16 cellular contexts compared by ENCODE assay signal in genomic region chr12:6192604-6193380, GRCh38.
"Had no signal": no experiment of that assay in that cellular context is flagged by ENCODE, and none has a peak within 500 bp of the region (broad histone marks: within the 10 kb centered on the region; RNA-seq: fewer than 3 reads in every experiment).

No MANE protein-coding gene starts in this region.

- H3K27me3 Mint-ChIP-seq: activated naive CD4-positive, alpha-beta T cell treated with anti-CD3 and anti-CD28 coated beads, Interleukin-2, amount 50 U/mL, for 24 hours had no signal

- H3K36me3 Mint-ChIP-seq: activated naive CD4-positive, alpha-beta T cell treated with anti-CD3 and anti-CD28 coated beads, Interleukin-2, amount 50 U/mL, for 24 hours; stimulated activated effector memory CD8-positive, alpha-beta T cell treated with anti-CD3 and anti-CD28 coated beads, Interleukin-12 subunit alpha, Interleukin-12 subunit beta, amount 100 ng/mL, for 72 hours; WTC11 had no signal

- H3K36me3 ChIP-seq: brain microvascular endothelial cell, right atrium auricular region, tibial nerve had no signal

- H3K4me2 ChIP-seq: smooth muscle cell had no signal

- DNase-seq: activated CD4-positive, alpha-beta T cell treated with anti-CD3 and anti-CD28 coated beads for 48 hours; activated T-cell treated with anti-CD3 and anti-CD28 coated beads for 4 hours; amniotic stem cell; brain microvascular endothelial cell; dermis blood vessel endothelial cell; left ventricle myocardium superior had no signal

- FAIRE-seq: islet of Langerhans had no signal

- ATAC-seq: left ventricle myocardium superior; SK-N-SH treated with all-trans-retinoic acid at 6 μM for 48 hours; stimulated activated effector memory CD8-positive, alpha-beta T cell treated with anti-CD3 and anti-CD28 coated beads, Interleukin-12 subunit alpha, Interleukin-12 subunit beta, amount 100 ng/mL, for 72 hours had no signal

- H3K27me3 ChIP-seq: brain microvascular endothelial cell, right atrium auricular region, tibial nerve had no signal

- H3K27ac ChIP-seq: brain microvascular endothelial cell, right atrium auricular region, tibial nerve had no signal

- H3K4me3 Mint-ChIP-seq: activated naive CD4-positive, alpha-beta T cell treated with anti-CD3 and anti-CD28 coated beads, Interleukin-2, amount 50 U/mL, for 24 hours; stimulated activated effector memory CD8-positive, alpha-beta T cell treated with anti-CD3 and anti-CD28 coated beads, Interleukin-12 subunit alpha, Interleukin-12 subunit beta, amount 100 ng/mL, for 72 hours; T-helper 1 cell treated with Interleukin-12 subunit alpha and Interleukin-12 subunit beta and Interleukin-4 antibody, amounts not matched to agents 30 μg/mL and 1 μg/mL, for 36 hours; WTC11 had no signal

- H3K9me3 ChIP-seq: right atrium auricular region, tibial nerve had no signal

- H3K9me3 Mint-ChIP-seq: activated naive CD4-positive, alpha-beta T cell treated with anti-CD3 and anti-CD28 coated beads, Interleukin-2, amount 50 U/mL, for 24 hours; activated T-helper 2 cell treated with anti-CD3 and anti-CD28 coated beads, Interferon-gamma antibody, Interleukin-2, Interleukin-4, amounts not matched to agents 10 μg/mL and 5 μg/mL and 100 μg/mL, durations not matched to agents 14 hours and 24 hours and 36 hours; stimulated activated effector memory CD8-positive, alpha-beta T cell treated with anti-CD3 and anti-CD28 coated beads, Interleukin-12 subunit alpha, Interleukin-12 subunit beta, amount 100 ng/mL, for 72 hours; T-helper 1 cell treated with Interleukin-12 subunit alpha and Interleukin-12 subunit beta and Interleukin-4 antibody, amounts not matched to agents 30 μg/mL and 1 μg/mL, for 36 hours had no signal

- H3K4me3 ChIP-seq: right atrium auricular region, smooth muscle cell, tibial nerve had no signal

- H3K27ac Mint-ChIP-seq: activated naive CD4-positive, alpha-beta T cell treated with anti-CD3 and anti-CD28 coated beads, Interleukin-2, amount 50 U/mL, for 24 hours; activated T-helper 2 cell treated with anti-CD3 and anti-CD28 coated beads, Interferon-gamma antibody, Interleukin-2, Interleukin-4, amounts not matched to agents 10 μg/mL and 5 μg/mL and 100 μg/mL, durations not matched to agents 14 hours and 24 hours and 36 hours; stimulated activated effector memory CD8-positive, alpha-beta T cell treated with anti-CD3 and anti-CD28 coated beads, Interleukin-12 subunit alpha, Interleukin-12 subunit beta, amount 100 ng/mL, for 72 hours; T-helper 1 cell treated with Interleukin-12 subunit alpha and Interleukin-12 subunit beta and Interleukin-4 antibody, amounts not matched to agents 30 μg/mL and 1 μg/mL, for 36 hours had no signal
